In the genomic region with DNA sequence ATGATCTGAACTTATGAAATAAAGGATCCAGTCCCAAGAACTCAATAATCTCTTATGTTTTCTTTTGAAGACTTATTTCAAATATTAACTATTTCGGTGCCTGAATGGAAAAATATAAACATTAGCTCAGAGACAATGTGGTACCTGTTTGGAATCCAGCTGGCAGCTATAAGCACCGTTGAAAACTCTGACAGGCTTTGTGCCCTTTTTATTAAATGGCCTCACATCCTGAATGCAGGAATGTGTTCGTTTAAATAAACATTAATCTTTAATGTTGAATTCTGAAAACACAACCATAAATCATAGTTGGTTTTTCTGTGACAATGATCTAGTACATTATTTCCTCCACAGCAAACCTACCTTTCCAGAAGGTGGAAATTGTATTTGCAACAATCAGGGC, we compare ENCODE assay signal across 22 cellular contexts. TPM values are rescaled to one million over a fixed set of nuclear protein-coding genes. Genes with fewer than 3 reads are reported as not detected.
DNase-seq lines count a peak whose midpoint lies in the region; ATAC-seq and TF ChIP-seq lines count a peak whose summit lies in the region.
"Had no signal": no experiment of that assay in that cellular context is flagged by ENCODE, and none has a peak within 500 bp of the region (broad histone marks: within the 10 kb centered on the region; RNA-seq: fewer than 3 reads in every experiment).

No MANE protein-coding gene starts in this region.

- H3K9me3 ChIP-seq in mammary epithelial cell (replicated peaks; ENCODE audit: insufficient read depth, low read length) (no peaks in the 10 kb centered on the region), OCI-LY7 (ENCODE audit: low read length) (no peaks in the 10 kb centered on the region), neutrophil (no peaks in the 10 kb centered on the region), lower lobe of right lung (no peaks in the 10 kb centered on the region)
- H3K9me3 ChIP-seq: HAP-1, SK-N-SH had no signal

- in situ Hi-C loops in mammary epithelial cell (cut with MboI; ENCODE audit: low sequenced_read_pairs in 2 of 2), result no loop called here

- H4K20me1 ChIP-seq in mammary epithelial cell (ENCODE audit: insufficient read depth, low read length) (no peaks in the 10 kb centered on the region), OCI-LY7 (ENCODE audit: insufficient read depth, low read length) (no peaks in the 10 kb centered on the region)

- WGBS in mammary epithelial cell (ENCODE audit: low coverage, missing lambda C conversion rate), result 0% methylated on average over 2 of the region's 3 CpGs

- no peak overlapping the region for H3K4me3 Mint-ChIP-seq in MCF 10A (ENCODE audit: unreplicated experiment)
- H3K4me3 Mint-ChIP-seq in activated B cell treated with CpG ODN at 0.5 μM for 24 hours, result no peak overlapping the region
- no peak overlapping the region for H3K4me3 Mint-ChIP-seq in activated CD8-positive, alpha-beta memory T cell treated with anti-CD3 and anti-CD28 coated beads, Interleukin-2, amount 10 ng/mL, durations not matched to agents 7 days and 5 days

- no peak overlapping the region for H3K9ac ChIP-seq in mammary epithelial cell (ENCODE audit: insufficient read depth, low read length)
- H3K9ac ChIP-seq: GM23248, SK-N-SH had no signal

- POLR2A ChIA-PET in MCF 10A (lab: Yijun Ruan, JAX), result interaction anchor here (0.7 to 1.1 kb wide), 3 partner anchors 13 to 126 kb away, joined by 3 to 5 read pairs (median 3); no protein-coding TSS in a partner anchor
- POLR2A ChIA-PET in OCI-LY7 (lab: Charles Lee), result interaction anchor here (0.7 to 1.3 kb wide), 4 partner anchors 8 to 66 kb away, joined by 3 to 4 read pairs (median 3); a partner anchor contains a TSS
- POLR2A ChIA-PET in activated B cell treated with CpG ODN at 0.5 μM for 24 hours (lab: Charles Lee), result interaction anchor here (2.0 kb wide), 1 partner anchor 16 kb away, joined by 5 read pairs; a partner anchor contains a TSS

- peaks cover 51% of the 10 kb centered on the region for H3K36me3 Mint-ChIP-seq in MCF 10A (ENCODE audit: insufficient read depth, unreplicated experiment)
- H3K36me3 Mint-ChIP-seq in activated B cell treated with CpG ODN at 0.5 μM for 24 hours (ENCODE audit: low read depth), result peaks cover 44% of the 10 kb centered on the region
- H3K36me3 Mint-ChIP-seq in activated CD8-positive, alpha-beta memory T cell treated with anti-CD3 and anti-CD28 coated beads, Interleukin-2, amount 10 ng/mL, durations not matched to agents 7 days and 5 days, result peaks cover 22% of the 10 kb centered on the region

- peaks cover 7% of the 10 kb centered on the region for H3K27me3 Mint-ChIP-seq in MCF 10A (ENCODE audit: insufficient read depth, unreplicated experiment)
- no peaks in the 10 kb centered on the region for H3K27me3 Mint-ChIP-seq in activated B cell treated with CpG ODN at 0.5 μM for 24 hours
- peaks cover 5% of the 10 kb centered on the region for H3K27me3 Mint-ChIP-seq in activated CD8-positive, alpha-beta memory T cell treated with anti-CD3 and anti-CD28 coated beads, Interleukin-2, amount 10 ng/mL, durations not matched to agents 7 days and 5 days

- no peak overlapping the region for H3K27ac ChIP-seq in mammary epithelial cell (ENCODE audit: insufficient read depth, low read depth, low read length)
- H3K27ac ChIP-seq in OCI-LY7 (ENCODE audit: low read depth, low read length, poor library complexity, severe bottlenecking), result peak overlapping the region; percentile 8
- peak overlapping the region; percentile 45 for H3K27ac ChIP-seq in neutrophil
- no peak overlapping the region for H3K27ac ChIP-seq in lower lobe of right lung
- H3K27ac ChIP-seq: C4-2B, GM23248, RWPE1 had no signal

- H3K79me2 ChIP-seq in mammary epithelial cell (ENCODE audit: insufficient read depth, low read length) (peaks cover 3% of the 10 kb centered on the region), OCI-LY7 (ENCODE audit: insufficient read depth, low read depth, low read length) (no peaks in the 10 kb centered on the region)

- BruUV-seq in MCF 10A (replicated peaks; lab: Mats Ljungman, UMichigan) (TSS peak; percentile 62), mammary epithelial cell (replicated peaks; lab: Mats Ljungman, UMichigan) (no TSS peak), OCI-LY7 (replicated peaks; lab: Mats Ljungman, UMichigan) (TSS peak; percentile 89)

- H3K27ac Mint-ChIP-seq in MCF 10A (ENCODE audit: low read depth, unreplicated experiment) (no peak overlapping the region), activated B cell treated with CpG ODN at 0.5 μM for 24 hours (peak overlapping the region; percentile 57)
- no peak overlapping the region for H3K27ac Mint-ChIP-seq in activated CD8-positive, alpha-beta memory T cell treated with anti-CD3 and anti-CD28 coated beads, Interleukin-2, amount 10 ng/mL, durations not matched to agents 7 days and 5 days

- H3K4me3 ChIP-seq in mammary epithelial cell (replicated peaks in 1 of 3; ENCODE audit: insufficient read depth in 1 of 3, low read depth in 2 of 3, low read length in 3 of 3) (no peak overlapping the region), OCI-LY7 (ENCODE audit: low read depth, low read length, poor library complexity, severe bottlenecking) (no peak overlapping the region), neutrophil (ENCODE audit: low read depth in 1 of 2, low read length in 1 of 2) (no peak overlapping the region), lower lobe of right lung (no peak overlapping the region)
- H3K4me3 ChIP-seq: GM23248, HAP-1 had no signal

- H3K36me3 ChIP-seq in mammary epithelial cell (ENCODE audit: insufficient read depth, low read length) (peaks cover 21% of the 10 kb centered on the region), OCI-LY7 (ENCODE audit: insufficient read depth, low read length) (peaks cover 54% of the 10 kb centered on the region), neutrophil (peaks cover 63% of the 10 kb centered on the region), lower lobe of right lung (peaks cover 56% of the 10 kb centered on the region)

- peaks cover 11% of the 10 kb centered on the region for H3K4me1 ChIP-seq in mammary epithelial cell (ENCODE audit: insufficient read depth, low read length)
- peaks cover 17% of the 10 kb centered on the region for H3K4me1 ChIP-seq in OCI-LY7 (ENCODE audit: insufficient read depth, low read length, poor library complexity, severe bottlenecking)
- H3K4me1 ChIP-seq in neutrophil (ENCODE audit: control insufficient read depth in 1 of 2, insufficient read depth in 1 of 2, low read depth in 1 of 2, low read length in 1 of 2), result peaks cover 9 to 10% of the 10 kb centered on the region in 2 experiments
- H3K4me1 ChIP-seq in lower lobe of right lung, result no peaks in the 10 kb centered on the region

- no peaks in the 10 kb centered on the region for H3K9me2 ChIP-seq in OCI-LY7 (ENCODE audit: insufficient read depth, low read length)
- H3K9me2 ChIP-seq: SK-N-SH had no signal

- CTCF ChIA-PET in MCF 10A (lab: Yijun Ruan, JAX) (interaction anchor here (0.6 to 1.0 kb wide), 3 partner anchors 45 to 290 kb away, joined by 3 read pairs; no protein-coding TSS in a partner anchor), mammary epithelial cell (lab: Charles Lee; ENCODE audit: low non-redundant PET) (no interaction called here), OCI-LY7 (lab: Charles Lee; ENCODE audit: unreplicated experiment) (no interaction called here), activated B cell treated with CpG ODN at 0.5 μM for 24 hours (lab: Charles Lee) (no interaction called here)
- CTCF ChIA-PET in activated CD8-positive, alpha-beta memory T cell treated with anti-CD3 and anti-CD28 coated beads, Interleukin-2, amount 10 ng/mL, durations not matched to agents 7 days and 5 days (lab: Charles Lee), result no interaction called here

- dilution Hi-C loops in mammary epithelial cell (cut with HindIII; ENCODE audit: low sequenced_read_pairs), result no loop called here

- H3K4me1 Mint-ChIP-seq in MCF 10A (ENCODE audit: insufficient read depth, unreplicated experiment) (peaks cover 14% of the 10 kb centered on the region), activated B cell treated with CpG ODN at 0.5 μM for 24 hours (peaks cover 27% of the 10 kb centered on the region)
- H3K4me1 Mint-ChIP-seq in activated CD8-positive, alpha-beta memory T cell treated with anti-CD3 and anti-CD28 coated beads, Interleukin-2, amount 10 ng/mL, durations not matched to agents 7 days and 5 days, result peaks cover 14% of the 10 kb centered on the region

- H3K27me3 ChIP-seq in mammary epithelial cell (ENCODE audit: insufficient read depth, low read length) (no peaks in the 10 kb centered on the region), neutrophil (peaks cover 3% of the 10 kb centered on the region), lower lobe of right lung (ENCODE audit: low read depth) (no peaks in the 10 kb centered on the region)

- no peak for TF ChIP-seq CTCF in MCF 10A (IDR thresholded peaks at IDR 0.05; ENCODE audit: unreplicated experiment)
- no peak for TF ChIP-seq CTCF in mammary epithelial cell (conservative IDR thresholded peaks at IDR 0.05 in 1 of 2, IDR thresholded peaks at IDR 0.05 in 1 of 2; ENCODE audit: extremely low read depth in 1 of 2, insufficient read depth in 1 of 2, low read depth in 1 of 2, low read length in 2 of 2)
- TF ChIP-seq CTCF in OCI-LY7 (conservative IDR thresholded peaks at IDR 0.05; ENCODE audit: low read length), result no peak
- no peak for TF ChIP-seq CTCF in activated B cell treated with CpG ODN at 0.5 μM for 24 hours (IDR thresholded peaks at IDR 0.05)
- TF ChIP-seq CTCF in neutrophil (IDR thresholded peaks at IDR 0.05), result no peak
- no peak for TF ChIP-seq CTCF in lower lobe of right lung (IDR thresholded peaks at IDR 0.05)

- intact Hi-C loops in MCF 10A (cut with micrococcal nuclease) (no loop called here), mammary epithelial cell (cut with micrococcal nuclease) (no loop called here), OCI-LY7 (cut with micrococcal nuclease; ENCODE audit: unreplicated experiment) (no loop called here), activated B cell treated with CpG ODN at 0.5 μM for 24 hours (cut with micrococcal nuclease) (no loop called here), lower lobe of right lung (cut with DNase I) (no loop called here)

- no peak overlapping the region for H2AFZ ChIP-seq in mammary epithelial cell (ENCODE audit: low read depth, low read length)
- no peak overlapping the region for H2AFZ ChIP-seq in OCI-LY7 (ENCODE audit: low read length)
- H2AFZ ChIP-seq: GM23248 had no signal

- H3K4me2 ChIP-seq in mammary epithelial cell (ENCODE audit: insufficient read depth, low read depth, low read length) (no peak overlapping the region), OCI-LY7 (ENCODE audit: low read length) (no peak overlapping the region; the same call in 1 of the 2 replicates)
- H3K4me2 ChIP-seq: SK-N-SH had no signal

- H3K9me3 Mint-ChIP-seq in MCF 10A (ENCODE audit: unreplicated experiment) (no peaks in the 10 kb centered on the region), activated B cell treated with CpG ODN at 0.5 μM for 24 hours (no peaks in the 10 kb centered on the region)
- no peaks in the 10 kb centered on the region for H3K9me3 Mint-ChIP-seq in activated CD8-positive, alpha-beta memory T cell treated with anti-CD3 and anti-CD28 coated beads, Interleukin-2, amount 10 ng/mL, durations not matched to agents 7 days and 5 days (ENCODE audit: low read depth)

- DNase-seq in MCF 10A (ENCODE audit: unreplicated experiment), result no peak
- DNase-seq in mammary epithelial cell, result no peak
- no peak for DNase-seq in OCI-LY7 (ENCODE audit: low spot score)
- DNase-seq in activated B cell treated with CpG ODN at 0.5 μM for 24 hours, result no peak
- no peak for DNase-seq in lower lobe of right lung
- DNase-seq in activated CD8-positive, alpha-beta memory T cell treated with anti-CD3 and anti-CD28 coated beads, Interleukin-2, amount 10 ng/mL, durations not matched to agents 7 days and 5 days, result no peak
- DNase-seq: 8988T, AML-193, DMS53, GM23248, Karpas-422, NCI-H1694, NCI-H446 treated with DMSO at 0.1 percent for 48 hours, NCI-H526 treated with DMSO at 0.1 percent for 48 hours, SHP77 treated with DMSO at 0.1 percent for 48 hours, SK-N-SH had no signal

- ATAC-seq in activated B cell treated with CpG ODN at 0.5 μM for 24 hours (ENCODE audit: low read depth), result no peak
- ATAC-seq in lower lobe of right lung, result no peak
- ATAC-seq in GM19035 (IDR thresholded peaks at IDR 0.05; ENCODE audit: unreplicated experiment), result no peak
- no peak for ATAC-seq in activated CD8-positive, alpha-beta memory T cell treated with anti-CD3 and anti-CD28 coated beads, Interleukin-2, amount 10 ng/mL, durations not matched to agents 7 days and 5 days

RNA-seq across cellular contexts. Expression of a gene that starts 4.4 kb away (rescaled TPM):
- 0.05 TPM in 1 of 2 replicates, not detected in the other for total RNA-seq in MCF 10A (2022)
- total RNA-seq in mammary epithelial cell, result not detected
- 0.01 TPM for polyA plus RNA-seq in mammary epithelial cell
- polyA minus RNA-seq in mammary epithelial cell, result not detected
- total RNA-seq in OCI-LY7 (2014; rRNA removed; shearing (Covaris generic)), result 0.46 and 0.50 TPM in 2 replicates
- total RNA-seq in OCI-LY7 (2022), result 0.66 and 0.76 TPM in 2 replicates
- 0.20 and 0.27 TPM in 2 replicates for total RNA-seq in activated B cell treated with CpG ODN at 0.5 μM for 24 hours
- total RNA-seq in lower lobe of right lung, result 1.6 TPM
- total RNA-seq in activated CD8-positive, alpha-beta memory T cell treated with anti-CD3 and anti-CD28 coated beads, Interleukin-2, amount 10 ng/mL, durations not matched to agents 7 days and 5 days, result under 1 TPM in 1 of 2 experiments, not detected in 1; 0.06 TPM
- total RNA-seq: GM23248, HT1080 had no signal

RNA-seq across cellular contexts. Expression of a gene that starts 16.3 kb away (rescaled TPM):
- total RNA-seq in MCF 10A (2022) (27.6 and 28.2 TPM in 2 replicates), mammary epithelial cell (10 to 100 TPM; 16.3 to 28.5 TPM), OCI-LY7 (2022) (39.4 and 39.6 TPM in 2 replicates), activated B cell treated with CpG ODN at 0.5 μM for 24 hours (48.9 and 51.1 TPM in 2 replicates), lower lobe of right lung (43.6 TPM)
- 16.7 TPM for polyA plus RNA-seq in mammary epithelial cell
- 38.6 TPM for polyA minus RNA-seq in mammary epithelial cell
- total RNA-seq in OCI-LY7 (2014; rRNA removed; shearing (Covaris generic)), result 22.5 and 27.2 TPM in 2 replicates
- 10 to 100 TPM; 40.5 to 45.7 TPM for total RNA-seq in activated CD8-positive, alpha-beta memory T cell treated with anti-CD3 and anti-CD28 coated beads, Interleukin-2, amount 10 ng/mL, durations not matched to agents 7 days and 5 days

RNA-seq across cellular contexts. Expression of a gene that starts 16.5 kb away (rescaled TPM):
- 29.4 and 31.4 TPM in 2 replicates for total RNA-seq in MCF 10A (2022)
- total RNA-seq in mammary epithelial cell, result 10 to 100 TPM in 1 of 2 donors, 1 to 10 TPM in 1; 4.8 to 32.5 TPM
- 18.7 TPM for polyA plus RNA-seq in mammary epithelial cell
- 26.7 TPM for polyA minus RNA-seq in mammary epithelial cell
- 4.1 and 6.7 TPM in 2 replicates for total RNA-seq in OCI-LY7 (2014; rRNA removed; shearing (Covaris generic))
- total RNA-seq in OCI-LY7 (2022), result 16.4 and 19.0 TPM in 2 replicates
- total RNA-seq in activated B cell treated with CpG ODN at 0.5 μM for 24 hours, result 12.0 and 13.8 TPM in 2 replicates
- total RNA-seq in lower lobe of right lung, result 24.6 TPM
- 10 to 100 TPM; 21.8 to 25.6 TPM for total RNA-seq in activated CD8-positive, alpha-beta memory T cell treated with anti-CD3 and anti-CD28 coated beads, Interleukin-2, amount 10 ng/mL, durations not matched to agents 7 days and 5 days

Comparison
In these comparisons a context has a peak if more than half of its experiments do, and no peak if none do; other contexts are left out.
1. H3K27ac ChIP-seq: peak in OCI-LY7 (single experiment) and neutrophil (single experiment); none in mammary epithelial cell (single experiment) and lower lobe of right lung (single experiment).